ENCODE assay signal across 17 cellular contexts in the genomic region with DNA sequence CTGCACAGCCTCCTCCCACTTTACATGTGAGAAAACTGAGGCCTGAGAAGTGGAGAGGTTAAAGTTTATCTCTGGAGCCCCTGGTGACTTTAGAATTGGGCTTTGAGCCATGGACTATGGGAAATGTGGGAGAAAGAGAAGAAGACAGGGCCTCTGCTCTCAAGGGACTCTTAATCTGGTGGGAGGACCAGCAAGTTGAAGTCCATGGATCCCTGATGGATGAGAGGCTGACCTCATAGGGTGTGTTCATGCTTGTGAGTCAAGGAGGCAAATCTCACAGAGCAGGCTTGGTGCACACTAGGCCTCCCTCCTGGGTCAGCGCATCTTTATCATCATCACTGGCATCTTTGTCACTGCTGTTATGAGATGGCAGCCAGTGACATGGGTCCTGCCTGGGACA.
"Had no signal": no experiment of that assay in that cellular context is flagged by ENCODE, and none has a peak within 500 bp of the region (broad histone marks: within the 10 kb centered on the region; RNA-seq: fewer than 3 reads in every experiment).

No MANE protein-coding gene starts in this region.

- DNase-seq: activated CD8-positive, alpha-beta memory T cell treated with anti-CD3 and anti-CD28 coated beads for 24 hours; activated CD8-positive, alpha-beta memory T cell treated with anti-CD3 and anti-CD28 coated beads, Interleukin-2, amount 50 U/mL, for 48 hours; activated gamma-delta T cell; adrenal gland; effector CD4-positive, alpha-beta T cell; foreskin melanocyte; glutamatergic neuron; kidney; retina; stimulated activated CD4-positive, alpha-beta T cell treated with anti-CD3 and anti-CD28 coated beads, Interleukin-12 subunit alpha, Interleukin-12 subunit beta, amount 100 ng/mL, for 4 hours; stimulated activated CD4-positive, alpha-beta T cell treated with anti-CD3 and anti-CD28 coated beads, Interleukin-1b, Interleukin-23, amount 100 ng/mL, for 48 hours; stimulated activated CD8-positive, alpha-beta memory T cell treated with anti-CD3 and anti-CD28 coated beads, Interleukin-4, amount 100 ng/mL, for 48 hours; stimulated activated naive CD4-positive, alpha-beta T cell; T1000 had no signal

- H3K9me3 ChIP-seq: adrenal gland, esophagus muscularis mucosa had no signal

- H3K4me3 ChIP-seq: adrenal gland, esophagus muscularis mucosa had no signal

- ATAC-seq: activated CD4-positive, CD25-positive, alpha-beta regulatory T cell treated with anti-CD3 and anti-CD28 coated beads, Interleukin-2, amount 50 U/mL, for 24 hours; left lobe of liver had no signal

- H3K27me3 ChIP-seq: adrenal gland, esophagus muscularis mucosa had no signal

- H3K27ac ChIP-seq: adrenal gland, esophagus muscularis mucosa had no signal

- H3K36me3 ChIP-seq: adrenal gland had no signal

- H3K4me1 ChIP-seq: adrenal gland, esophagus muscularis mucosa had no signal
